In the genomic region with DNA sequence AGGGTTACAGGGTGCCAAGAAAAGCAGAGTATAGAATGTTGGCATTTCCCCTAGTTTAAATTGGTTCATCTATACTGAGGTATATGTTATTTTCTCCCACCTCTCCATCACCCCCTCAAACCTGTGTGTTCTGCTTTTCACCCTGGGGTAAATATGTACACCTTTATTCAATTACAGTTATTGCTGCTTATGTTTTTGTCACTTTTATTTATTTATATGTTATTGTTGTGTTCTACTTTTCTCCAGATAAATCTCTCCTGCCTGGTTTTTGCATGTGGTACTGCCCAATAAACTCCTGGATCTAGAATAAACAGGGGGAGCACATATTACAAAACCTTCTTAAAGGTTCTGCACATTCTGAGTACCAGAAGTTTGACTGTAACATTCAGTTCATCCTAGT, we compare ENCODE assay signal across 4 cellular contexts.
"Had no signal": no experiment of that assay in that cellular context is flagged by ENCODE, and none has a peak within 500 bp of the region (broad histone marks: within the 10 kb centered on the region; RNA-seq: fewer than 3 reads in every experiment).

No MANE protein-coding gene starts in this region.

- ATAC-seq: HepG2, K562 had no signal

- H3K27ac ChIP-seq: HL-60, KMS-11 had no signal

- H3K4me3 ChIP-seq: K562 had no signal
